ENCODE assay signal across 8 cellular contexts in the genomic region with DNA sequence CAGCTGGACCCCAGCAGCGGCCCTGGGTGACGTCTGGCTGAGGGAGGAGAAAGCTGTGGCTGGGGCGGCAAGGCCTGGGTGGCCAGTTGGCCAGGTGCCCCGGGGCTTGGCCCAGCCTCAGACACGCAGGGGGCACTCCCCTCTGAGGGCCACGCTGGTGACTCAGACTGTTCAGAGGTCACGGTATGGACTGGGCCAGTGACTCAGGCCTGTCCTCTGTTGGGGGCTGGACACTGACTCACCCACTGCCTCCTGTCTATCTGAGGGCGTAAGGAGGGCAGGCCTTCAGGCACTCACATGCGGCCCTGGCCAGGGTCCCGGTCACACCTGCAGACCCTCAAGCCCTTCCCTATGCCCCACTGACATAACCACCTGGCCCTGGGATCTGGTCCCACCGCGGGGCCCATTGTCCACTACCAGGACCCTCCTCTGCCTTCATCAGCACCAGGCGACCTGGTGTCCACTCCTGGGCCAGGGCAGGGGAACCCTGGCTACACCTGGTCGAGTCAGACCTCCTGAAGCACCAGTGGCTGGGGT. TPM values are rescaled to one million over a fixed set of nuclear protein-coding genes. Genes with fewer than 3 reads are reported as not detected.
DNase-seq lines count a peak whose midpoint lies in the region; ATAC-seq, FAIRE-seq and TF ChIP-seq lines count a peak whose summit lies in the region.

No MANE protein-coding gene starts in this region.

- no peak for FAIRE-seq in small intestine (lab: Jason Lieb, UNC)

- no peaks in the 10 kb centered on the region for H3K9me2 ChIP-seq in SK-N-SH

- no peak overlapping the region for H3K4me3 Mint-ChIP-seq in glutamatergic neuron (ENCODE audit: unreplicated experiment)

- H3K4me3 ChIP-seq in SK-N-SH (ENCODE audit: low read depth in 2 of 2, low read length in 1 of 2) = no peak overlapping the region
- no peak overlapping the region for H3K4me3 ChIP-seq in small intestine (ENCODE audit: low read depth in 1 of 2, low read length in 2 of 2)
- H3K4me3 ChIP-seq in vagina = no peak overlapping the region

- POLR2A ChIA-PET in SK-N-SH (lab: Yijun Ruan, JAX) = no interaction called here

- H3K4me2 ChIP-seq in SK-N-SH = no peak overlapping the region

- no peaks in the 10 kb centered on the region for H3K36me3 Mint-ChIP-seq in glutamatergic neuron (ENCODE audit: unreplicated experiment)

- H3K9me3 Mint-ChIP-seq in glutamatergic neuron (ENCODE audit: unreplicated experiment) = no peaks in the 10 kb centered on the region

- H4K20me1 ChIP-seq in SK-N-SH (ENCODE audit: insufficient read depth) = no peaks in the 10 kb centered on the region

- DNase-seq in GOT3 (lab: John Stamatoyannopoulos, UW) (peak; percentile 39), SK-N-SH (peak; percentile 31), glutamatergic neuron (peak; percentile 14), small intestine (peak; percentile 12), superior temporal gyrus (ENCODE audit: extremely low spot score) (no peak), NCI-H2107 treated with DMSO at 0.1 percent for 48 hours (lab: John Stamatoyannopoulos, UW; ENCODE audit: unreplicated experiment) (no peak), vagina (ENCODE audit: extremely low spot score in 2 of 2) (no peak)

- ATAC-seq in GM19324 (IDR thresholded peaks at IDR 0.05; ENCODE audit: low FRiP score, unreplicated experiment) = no peak

- H3K27ac Mint-ChIP-seq in glutamatergic neuron (ENCODE audit: unreplicated experiment) = no peak overlapping the region

- no peaks in the 10 kb centered on the region for H3K4me1 ChIP-seq in SK-N-SH (ENCODE audit: control insufficient read depth in 1 of 2, insufficient read depth in 2 of 2, low read depth in 1 of 2, low read length in 1 of 2)
- H3K4me1 ChIP-seq in small intestine (ENCODE audit: control insufficient read depth in 2 of 2, insufficient read depth in 1 of 2, low read depth in 1 of 2, low read length in 1 of 2) = no peaks in the 10 kb centered on the region
- peaks cover 10% of the 10 kb centered on the region for H3K4me1 ChIP-seq in vagina

- no peaks in the 10 kb centered on the region for H3K4me1 Mint-ChIP-seq in glutamatergic neuron (ENCODE audit: low read depth, unreplicated experiment)

- TF ChIP-seq POLR2A in vagina (IDR thresholded peaks at IDR 0.05) = no peak

- no peak for TF ChIP-seq RAD21 in SK-N-SH (IDR thresholded peaks at IDR 0.05; ENCODE audit: low read length)

- H3K36me3 ChIP-seq in SK-N-SH (replicated peaks in 1 of 2; ENCODE audit: control insufficient read depth in 1 of 2, insufficient read depth in 2 of 2, low read length in 1 of 2) = no peaks in the 10 kb centered on the region
- no peaks in the 10 kb centered on the region for H3K36me3 ChIP-seq in small intestine (ENCODE audit: control insufficient read depth in 2 of 2, insufficient read depth in 2 of 2, low read length in 2 of 2)
- H3K36me3 ChIP-seq in vagina = no peaks in the 10 kb centered on the region

- H3K27me3 ChIP-seq in SK-N-SH (ENCODE audit: insufficient read depth) (no peaks in the 10 kb centered on the region), small intestine (ENCODE audit: control insufficient read depth in 2 of 2, insufficient read depth in 2 of 2, low read length in 2 of 2) (no peaks in the 10 kb centered on the region), vagina (no peaks in the 10 kb centered on the region)

- no peak overlapping the region for H3K27ac ChIP-seq in SK-N-SH (ENCODE audit: low read depth in 2 of 2, low read length in 1 of 2)
- H3K27ac ChIP-seq in small intestine (ENCODE audit: low read depth in 1 of 2, low read length in 1 of 2) = no peak overlapping the region
- no peak overlapping the region for H3K27ac ChIP-seq in vagina

- no peak for TF ChIP-seq EP300 in SK-N-SH (IDR thresholded peaks at IDR 0.05; ENCODE audit: borderline replicate concordance in 1 of 2, low read depth in 1 of 2, low read length in 1 of 2)

- TF ChIP-seq CTCF in SK-N-SH (IDR thresholded peaks at IDR 0.05) = no peak
- TF ChIP-seq CTCF in glutamatergic neuron (IDR thresholded peaks at IDR 0.05; ENCODE audit: partially characterized antibody, unreplicated experiment) = no peak
- no peak for TF ChIP-seq CTCF in vagina (IDR thresholded peaks at IDR 0.05)

- H2AFZ ChIP-seq in SK-N-SH (ENCODE audit: low read depth) = no peak overlapping the region

- no peaks in the 10 kb centered on the region for H3K79me2 ChIP-seq in SK-N-SH (ENCODE audit: insufficient read depth)

- intact Hi-C loops in vagina (cut with DNase I) = no loop called here

- H3K27me3 Mint-ChIP-seq in glutamatergic neuron (ENCODE audit: unreplicated experiment) = peaks cover 2% of the 10 kb centered on the region

- H3F3A ChIP-seq in SK-N-SH (replicated peaks; ENCODE audit: insufficient read depth) = peaks cover 6% of the 10 kb centered on the region

- no peak overlapping the region for H3K9ac ChIP-seq in SK-N-SH

- CTCF ChIA-PET in SK-N-SH (lab: Yijun Ruan, JAX) = no interaction called here

- 24% methylated on average over 3 of the region's 14 CpGs for WGBS in SK-N-SH (ENCODE audit: low lambda C conversion rate)
- WGBS in small intestine, 3 donors = 62 to 72% (median 64%) methylated on average over 13 to 14 of the region's 14 CpGs

- H3K9me3 ChIP-seq in SK-N-SH = no peaks in the 10 kb centered on the region
- H3K9me3 ChIP-seq in small intestine (ENCODE audit: control insufficient read depth, low read depth) = no peaks in the 10 kb centered on the region
- H3K9me3 ChIP-seq in vagina = no peaks in the 10 kb centered on the region

TF ChIP-seq in SK-N-SH, 30 proteins besides CTCF, POLR2A, EP300 and RAD21 (continues in another document):
- no peak for TF ChIP-seq CHD2 (IDR thresholded peaks at IDR 0.05; ENCODE audit: low read length, partially characterized antibody)
- no peak for TF ChIP-seq ELF1 (IDR thresholded peaks at IDR 0.05)
- TF ChIP-seq TCF12 (IDR thresholded peaks at IDR 0.05) = no peak
- TF ChIP-seq RFX5 (IDR thresholded peaks at IDR 0.05; ENCODE audit: low read length) = no peak
- no peak for TF ChIP-seq FOSL2 (IDR thresholded peaks at IDR 0.05; ENCODE audit: borderline replicate concordance, low read depth)
- TF ChIP-seq, protein P1, sequence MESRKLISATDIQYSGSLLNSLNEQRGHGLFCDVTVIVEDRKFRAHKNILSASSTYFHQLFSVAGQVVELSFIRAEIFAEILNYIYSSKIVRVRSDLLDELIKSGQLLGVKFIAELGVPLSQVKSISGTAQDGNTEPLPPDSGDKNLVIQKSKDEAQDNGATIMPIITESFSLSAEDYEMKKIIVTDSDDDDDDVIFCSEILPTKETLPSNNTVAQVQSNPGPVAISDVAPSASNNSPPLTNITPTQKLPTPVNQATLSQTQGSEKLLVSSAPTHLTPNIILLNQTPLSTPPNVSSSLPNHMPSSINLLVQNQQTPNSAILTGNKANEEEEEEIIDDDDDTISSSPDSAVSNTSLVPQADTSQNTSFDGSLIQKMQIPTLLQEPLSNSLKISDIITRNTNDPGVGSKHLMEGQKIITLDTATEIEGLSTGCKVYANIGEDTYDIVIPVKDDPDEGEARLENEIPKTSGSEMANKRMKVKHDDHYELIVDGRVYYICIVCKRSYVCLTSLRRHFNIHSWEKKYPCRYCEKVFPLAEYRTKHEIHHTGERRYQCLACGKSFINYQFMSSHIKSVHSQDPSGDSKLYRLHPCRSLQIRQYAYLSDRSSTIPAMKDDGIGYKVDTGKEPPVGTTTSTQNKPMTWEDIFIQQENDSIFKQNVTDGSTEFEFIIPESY (IDR thresholded peaks at IDR 0.05; ENCODE audit: borderline replicate concordance, low read depth) = no peak
- no peak for TF ChIP-seq JUND (IDR thresholded peaks at IDR 0.05)
- TF ChIP-seq POLR2AphosphoS5 (IDR thresholded peaks at IDR 0.05; ENCODE audit: low read depth, low read length) = no peak
- TF ChIP-seq, protein P2, sequence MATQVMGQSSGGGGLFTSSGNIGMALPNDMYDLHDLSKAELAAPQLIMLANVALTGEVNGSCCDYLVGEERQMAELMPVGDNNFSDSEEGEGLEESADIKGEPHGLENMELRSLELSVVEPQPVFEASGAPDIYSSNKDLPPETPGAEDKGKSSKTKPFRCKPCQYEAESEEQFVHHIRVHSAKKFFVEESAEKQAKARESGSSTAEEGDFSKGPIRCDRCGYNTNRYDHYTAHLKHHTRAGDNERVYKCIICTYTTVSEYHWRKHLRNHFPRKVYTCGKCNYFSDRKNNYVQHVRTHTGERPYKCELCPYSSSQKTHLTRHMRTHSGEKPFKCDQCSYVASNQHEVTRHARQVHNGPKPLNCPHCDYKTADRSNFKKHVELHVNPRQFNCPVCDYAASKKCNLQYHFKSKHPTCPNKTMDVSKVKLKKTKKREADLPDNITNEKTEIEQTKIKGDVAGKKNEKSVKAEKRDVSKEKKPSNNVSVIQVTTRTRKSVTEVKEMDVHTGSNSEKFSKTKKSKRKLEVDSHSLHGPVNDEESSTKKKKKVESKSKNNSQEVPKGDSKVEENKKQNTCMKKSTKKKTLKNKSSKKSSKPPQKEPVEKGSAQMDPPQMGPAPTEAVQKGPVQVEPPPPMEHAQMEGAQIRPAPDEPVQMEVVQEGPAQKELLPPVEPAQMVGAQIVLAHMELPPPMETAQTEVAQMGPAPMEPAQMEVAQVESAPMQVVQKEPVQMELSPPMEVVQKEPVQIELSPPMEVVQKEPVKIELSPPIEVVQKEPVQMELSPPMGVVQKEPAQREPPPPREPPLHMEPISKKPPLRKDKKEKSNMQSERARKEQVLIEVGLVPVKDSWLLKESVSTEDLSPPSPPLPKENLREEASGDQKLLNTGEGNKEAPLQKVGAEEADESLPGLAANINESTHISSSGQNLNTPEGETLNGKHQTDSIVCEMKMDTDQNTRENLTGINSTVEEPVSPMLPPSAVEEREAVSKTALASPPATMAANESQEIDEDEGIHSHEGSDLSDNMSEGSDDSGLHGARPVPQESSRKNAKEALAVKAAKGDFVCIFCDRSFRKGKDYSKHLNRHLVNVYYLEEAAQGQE (IDR thresholded peaks at IDR 0.05; ENCODE audit: low read depth, low read length) = no peak
- TF ChIP-seq, protein P3, sequence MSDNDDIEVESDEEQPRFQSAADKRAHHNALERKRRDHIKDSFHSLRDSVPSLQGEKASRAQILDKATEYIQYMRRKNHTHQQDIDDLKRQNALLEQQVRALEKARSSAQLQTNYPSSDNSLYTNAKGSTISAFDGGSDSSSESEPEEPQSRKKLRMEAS (IDR thresholded peaks at IDR 0.05; ENCODE audit: low read depth) = no peak
- no peak for TF ChIP-seq TAF1 (IDR thresholded peaks at IDR 0.05; ENCODE audit: borderline replicate concordance, low read depth, low read length)
- TF ChIP-seq RXRA (IDR thresholded peaks at IDR 0.05; ENCODE audit: borderline replicate concordance, low read depth) = no peak
- TF ChIP-seq SIN3A (IDR thresholded peaks at IDR 0.05; ENCODE audit: borderline replicate concordance, low read depth, low read length) = no peak
- TF ChIP-seq SMC3 (IDR thresholded peaks at IDR 0.05; ENCODE audit: low read depth, low read length) = no peak
- no peak for TF ChIP-seq TEAD4 (IDR thresholded peaks at IDR 0.05; ENCODE audit: borderline replicate concordance, insufficient read depth)

RNA-seq across cellular contexts. Expression of a gene that starts 3.7 kb away (rescaled TPM):
- polyA plus RNA-seq in SK-N-SH (2012; rRNA removed) (not detected in 2 replicates), small intestine (under 1 TPM in 1 of 3 donors, not detected in 2; 0.06 TPM)
- not detected in 2 replicates for polyA plus RNA-seq in SK-N-SH (2012; cell fraction: cytosol; rRNA removed)
- polyA plus RNA-seq in SK-N-SH (2012; cell fraction: nucleus; rRNA removed) = not detected in 2 replicates
- total RNA-seq in glutamatergic neuron (ENCODE audit: unreplicated experiment) (not detected), vagina (not detected)

Comparison
In these comparisons a context has a peak if more than half of its experiments do, and no peak if none do; other contexts are left out.
1. DNase-seq: peak in GOT3 (single experiment), SK-N-SH (single experiment), glutamatergic neuron (single experiment) and small intestine (single experiment); none in superior temporal gyrus (single experiment), NCI-H2107 treated with DMSO at 0.1 percent for 48 hours (single experiment) and vagina (0 of 2).